In the genomic region with DNA sequence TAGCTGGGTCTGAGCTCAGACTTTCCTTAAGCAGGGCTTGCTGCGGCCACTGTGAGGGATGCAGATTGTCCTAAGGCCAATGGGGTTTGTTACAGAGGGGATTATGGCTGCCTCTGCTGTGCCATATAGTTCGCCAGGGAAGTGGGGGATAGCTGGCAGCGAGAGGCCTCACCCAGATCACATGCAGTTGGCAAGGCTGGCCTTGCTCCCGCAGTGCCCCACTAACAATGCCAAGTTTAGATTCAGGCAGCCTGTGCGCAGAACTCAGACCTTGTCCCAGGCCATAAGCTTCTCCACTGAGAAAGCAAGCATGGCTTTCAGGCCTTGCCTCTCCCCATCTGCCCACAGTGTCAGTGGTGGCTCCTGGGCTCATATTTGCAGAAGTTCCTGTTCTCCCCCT, we compare ENCODE assay signal across 24 cellular contexts. TPM values are rescaled to one million over a fixed set of nuclear protein-coding genes. Genes with fewer than 3 reads are reported as not detected.
DNase-seq lines count a peak whose midpoint lies in the region; ATAC-seq and TF ChIP-seq lines count a peak whose summit lies in the region.
"Had no signal": no experiment of that assay in that cellular context is flagged by ENCODE, and none has a peak within 500 bp of the region (broad histone marks: within the 10 kb centered on the region; RNA-seq: fewer than 3 reads in every experiment).

No MANE protein-coding gene starts in this region.

- H3K4me3 ChIP-seq in lower lobe of right lung (no peak overlapping the region), skeletal muscle tissue (ENCODE audit: low read length in 3 of 3) (peak overlapping the region in 1 of 3 donors; percentile 6)
- H3K4me3 ChIP-seq: body of pancreas, MG63 had no signal

- no peak overlapping the region for H3K27ac Mint-ChIP-seq in CD14-positive monocyte
- H3K27ac Mint-ChIP-seq in chondrocyte (ENCODE audit: unreplicated experiment): peak overlapping the region; percentile 92
- H3K27ac Mint-ChIP-seq: T-helper 2 cell treated with Interferon-gamma antibody and Interleukin-4, amounts not matched to agents 5 μg/mL and 100 μg/mL, for 36 hours; WTC11 had no signal

- intact Hi-C loops in CD14-positive monocyte (cut with micrococcal nuclease) (no loop called here), lower lobe of right lung (cut with DNase I) (no loop called here)

- H3K27me3 Mint-ChIP-seq in CD14-positive monocyte (ENCODE audit: low read depth in 3 of 3) (peaks cover 0 to 4% (median 0%) of the 10 kb centered on the region in 3 donors), chondrocyte (ENCODE audit: low read depth) (no peaks in the 10 kb centered on the region)

- no peaks in the 10 kb centered on the region for H3K36me3 Mint-ChIP-seq in CD14-positive monocyte
- H3K36me3 Mint-ChIP-seq in chondrocyte (ENCODE audit: low read depth): peaks cover 4% of the 10 kb centered on the region
- H3K36me3 Mint-ChIP-seq: IgD-negative memory B cell had no signal

- H3K36me3 ChIP-seq in lower lobe of right lung (no peaks in the 10 kb centered on the region), skeletal muscle tissue (ENCODE audit: control insufficient read depth in 3 of 3, insufficient read depth in 3 of 3, low read length in 3 of 3) (peaks cover 0 to 2% (median 0%) of the 10 kb centered on the region in 3 donors)
- H3K36me3 ChIP-seq: MG63 had no signal

- ATAC-seq in lower lobe of right lung (no peak), GM21825 (IDR thresholded peaks at IDR 0.05; ENCODE audit: unreplicated experiment) (no peak), HG02623 (IDR thresholded peaks at IDR 0.05; ENCODE audit: unreplicated experiment) (no peak)
- ATAC-seq: WTC11 had no signal

- H3K4me3 Mint-ChIP-seq in CD14-positive monocyte: no peak overlapping the region
- H3K4me3 Mint-ChIP-seq in chondrocyte (ENCODE audit: unreplicated experiment): no peak overlapping the region
- H3K4me3 Mint-ChIP-seq: neural crest cell; T-helper 2 cell treated with Interferon-gamma antibody and Interleukin-4, amounts not matched to agents 5 μg/mL and 100 μg/mL, for 36 hours; WTC11 had no signal

- DNase-seq in CD14-positive monocyte (ENCODE audit: low spot score) (peak; percentile 30), chondrocyte (ENCODE audit: low spot score) (no peak), lower lobe of right lung (no peak), DMS79 (lab: John Stamatoyannopoulos, UW) (no peak), 8988T (no peak)
- DNase-seq: activated CD4-positive, alpha-beta T cell treated with anti-CD3 and anti-CD28 coated beads, Interleukin-2, amount 50 U/mL, for 48 hours; activated naive CD4-positive, alpha-beta T cell treated with anti-CD3 and anti-CD28 coated beads, Interleukin-2, amount 50 U/mL, for 16 hours; cortex of kidney; hypothalamus; midbrain; NCI-H146; retina; stimulated activated naive CD4-positive, alpha-beta T cell had no signal

- TF ChIP-seq CTCF in CD14-positive monocyte (IDR thresholded peaks at IDR 0.05): no peak
- no peak for TF ChIP-seq CTCF in chondrocyte (IDR thresholded peaks at IDR 0.05)
- TF ChIP-seq CTCF in lower lobe of right lung (IDR thresholded peaks at IDR 0.05): no peak

- peak overlapping the region in 2 of 3 donors; percentile 8 to 45 for H3K9ac ChIP-seq in skeletal muscle tissue (ENCODE audit: low read depth in 1 of 3, low read length in 3 of 3)

- H3K4me1 ChIP-seq in lower lobe of right lung (peaks cover 12% of the 10 kb centered on the region), skeletal muscle tissue (ENCODE audit: control insufficient read depth in 3 of 3, insufficient read depth in 3 of 3, low read length in 3 of 3) (peaks cover 18 to 29% (median 27%) of the 10 kb centered on the region in 3 donors)

- peaks cover 6% of the 10 kb centered on the region for H3K4me1 Mint-ChIP-seq in CD14-positive monocyte
- peaks cover 47% of the 10 kb centered on the region for H3K4me1 Mint-ChIP-seq in chondrocyte (ENCODE audit: low read depth)

- H3K27me3 ChIP-seq in lower lobe of right lung (ENCODE audit: low read depth) (no peaks in the 10 kb centered on the region), skeletal muscle tissue (ENCODE audit: control insufficient read depth in 3 of 3, insufficient read depth in 3 of 3, low read length in 3 of 3) (no peaks in the 10 kb centered on the region)
- H3K27me3 ChIP-seq: body of pancreas, MG63 had no signal

- H3K9me3 Mint-ChIP-seq in CD14-positive monocyte: peaks cover 0 to 9% (median 5%) of the 10 kb centered on the region in 7 donors
- H3K9me3 Mint-ChIP-seq in chondrocyte (ENCODE audit: low read depth): peaks cover 10% of the 10 kb centered on the region

- H3K27ac ChIP-seq in lower lobe of right lung: peak overlapping the region; percentile 54
- H3K27ac ChIP-seq in skeletal muscle tissue (ENCODE audit: low read depth, low read length): peak overlapping the region; percentile 28
- H3K27ac ChIP-seq: body of pancreas had no signal

- H3K9me3 ChIP-seq in lower lobe of right lung (no peaks in the 10 kb centered on the region), skeletal muscle tissue (ENCODE audit: control insufficient read depth in 3 of 3, low read length in 3 of 3) (no peaks in the 10 kb centered on the region)
- H3K9me3 ChIP-seq: body of pancreas, MG63 had no signal

RNA-seq across cellular contexts. Expression of a gene that starts 4.7 kb away (rescaled TPM):
- 10 to 100 TPM; 12.6 to 13.2 TPM for polyA plus RNA-seq in CD14-positive monocyte
- 58.7 to 84.1 TPM (median 83.8 TPM) in 3 replicates for total RNA-seq in chondrocyte
- 56.0 TPM for total RNA-seq in lower lobe of right lung
- 21.4 TPM for total RNA-seq in skeletal muscle tissue

RNA-seq across cellular contexts. Expression of a gene that starts 8.9 kb away (rescaled TPM):
- polyA plus RNA-seq in CD14-positive monocyte: 1 to 10 TPM; 3.4 to 6.1 TPM
- total RNA-seq in chondrocyte: 16.7 to 38.4 TPM (median 16.9 TPM) in 3 replicates
- total RNA-seq in lower lobe of right lung: 85.8 TPM
- total RNA-seq in skeletal muscle tissue: 4.7 TPM
- total RNA-seq: neural crest cell had no signal

RNA-seq across cellular contexts. Expression of a gene that starts 42.4 kb away (rescaled TPM):
- polyA plus RNA-seq in CD14-positive monocyte: 1 to 10 TPM in 1 of 2 donors, under 1 TPM in 1; 0.71 to 1.4 TPM
- total RNA-seq in chondrocyte (0.12 TPM in 1 of 3 replicates, not detected in the others), lower lobe of right lung (29.0 TPM), skeletal muscle tissue (21.4 TPM)
- total RNA-seq: kidney epithelial cell, neural crest cell, SK-MEL-5 had no signal
- polyA plus RNA-seq: IgD-negative memory B cell had no signal

Comparison
In these comparisons a context has a peak if more than half of its experiments do, and no peak if none do; other contexts are left out.
1. RNA of a gene that starts 42.4 kb away (total RNA-seq): 29.0 TPM in lower lobe of right lung (single experiment) and 21.4 TPM in skeletal muscle tissue (single experiment); 0.12 TPM in chondrocyte; every median in the first group is over 10 times any median in the second.